Comparison of ENCODE assay signal across 1 cellular context in the genomic region with DNA sequence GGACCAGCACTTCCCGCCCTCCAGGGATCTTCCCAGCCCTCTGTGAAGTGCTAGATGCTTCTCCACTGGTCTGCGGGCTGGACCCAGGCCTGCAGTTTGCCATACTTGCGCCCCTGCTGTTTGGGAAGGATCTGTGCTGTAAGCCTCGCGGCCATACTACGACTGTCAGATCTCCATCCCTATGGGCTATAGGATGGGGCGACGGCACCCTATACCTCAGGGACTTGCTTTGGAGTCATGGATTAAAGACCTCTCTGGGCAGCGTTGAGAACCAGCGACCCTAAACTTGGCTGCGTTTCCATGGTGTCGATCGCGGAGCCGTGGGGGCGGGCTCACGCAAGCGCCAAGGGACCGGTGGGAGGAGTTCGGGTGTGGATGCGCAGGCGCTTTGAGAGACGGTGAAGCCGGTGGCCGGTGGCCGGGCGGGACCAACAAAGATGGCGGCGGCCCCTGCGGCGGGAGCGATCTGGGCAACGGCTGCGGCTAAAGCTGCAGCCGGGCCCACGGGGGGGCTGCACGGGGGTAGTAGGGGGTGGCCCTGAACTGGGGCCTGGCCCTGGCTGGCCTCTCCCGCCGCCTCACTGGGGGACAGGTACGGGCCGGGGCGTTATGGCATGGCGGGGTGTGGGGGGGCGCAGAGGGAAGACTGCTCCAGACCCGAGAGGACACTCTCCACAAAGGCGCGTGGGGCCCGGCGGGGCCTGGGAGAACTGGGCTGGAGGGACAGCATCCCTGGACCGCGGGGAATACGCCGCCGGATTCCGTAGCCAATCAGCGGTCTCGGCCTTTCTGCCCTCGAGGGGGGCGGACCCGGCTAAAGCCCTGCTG.
A peak's percentile ranks its signal among the peaks of the same experiment; 100 is the strongest.
TF ChIP-seq lines count a peak whose summit lies in the region.

A gene with protein sequence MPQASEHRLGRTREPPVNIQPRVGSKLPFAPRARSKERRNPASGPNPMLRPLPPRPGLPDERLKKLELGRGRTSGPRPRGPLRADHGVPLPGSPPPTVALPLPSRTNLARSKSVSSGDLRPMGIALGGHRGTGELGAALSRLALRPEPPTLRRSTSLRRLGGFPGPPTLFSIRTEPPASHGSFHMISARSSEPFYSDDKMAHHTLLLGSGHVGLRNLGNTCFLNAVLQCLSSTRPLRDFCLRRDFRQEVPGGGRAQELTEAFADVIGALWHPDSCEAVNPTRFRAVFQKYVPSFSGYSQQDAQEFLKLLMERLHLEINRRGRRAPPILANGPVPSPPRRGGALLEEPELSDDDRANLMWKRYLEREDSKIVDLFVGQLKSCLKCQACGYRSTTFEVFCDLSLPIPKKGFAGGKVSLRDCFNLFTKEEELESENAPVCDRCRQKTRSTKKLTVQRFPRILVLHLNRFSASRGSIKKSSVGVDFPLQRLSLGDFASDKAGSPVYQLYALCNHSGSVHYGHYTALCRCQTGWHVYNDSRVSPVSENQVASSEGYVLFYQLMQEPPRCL (plus strand): TSS at position 414 of the 828 bp plus-strand sequence. CDS start 1,141 bp downstream, outside the sequence.

TF ChIP-seq in K562, 482 proteins besides CTCF, POLR2A, EP300 and RAD21 (continued from another document and continues in another):
- TF ChIP-seq, protein P1, sequence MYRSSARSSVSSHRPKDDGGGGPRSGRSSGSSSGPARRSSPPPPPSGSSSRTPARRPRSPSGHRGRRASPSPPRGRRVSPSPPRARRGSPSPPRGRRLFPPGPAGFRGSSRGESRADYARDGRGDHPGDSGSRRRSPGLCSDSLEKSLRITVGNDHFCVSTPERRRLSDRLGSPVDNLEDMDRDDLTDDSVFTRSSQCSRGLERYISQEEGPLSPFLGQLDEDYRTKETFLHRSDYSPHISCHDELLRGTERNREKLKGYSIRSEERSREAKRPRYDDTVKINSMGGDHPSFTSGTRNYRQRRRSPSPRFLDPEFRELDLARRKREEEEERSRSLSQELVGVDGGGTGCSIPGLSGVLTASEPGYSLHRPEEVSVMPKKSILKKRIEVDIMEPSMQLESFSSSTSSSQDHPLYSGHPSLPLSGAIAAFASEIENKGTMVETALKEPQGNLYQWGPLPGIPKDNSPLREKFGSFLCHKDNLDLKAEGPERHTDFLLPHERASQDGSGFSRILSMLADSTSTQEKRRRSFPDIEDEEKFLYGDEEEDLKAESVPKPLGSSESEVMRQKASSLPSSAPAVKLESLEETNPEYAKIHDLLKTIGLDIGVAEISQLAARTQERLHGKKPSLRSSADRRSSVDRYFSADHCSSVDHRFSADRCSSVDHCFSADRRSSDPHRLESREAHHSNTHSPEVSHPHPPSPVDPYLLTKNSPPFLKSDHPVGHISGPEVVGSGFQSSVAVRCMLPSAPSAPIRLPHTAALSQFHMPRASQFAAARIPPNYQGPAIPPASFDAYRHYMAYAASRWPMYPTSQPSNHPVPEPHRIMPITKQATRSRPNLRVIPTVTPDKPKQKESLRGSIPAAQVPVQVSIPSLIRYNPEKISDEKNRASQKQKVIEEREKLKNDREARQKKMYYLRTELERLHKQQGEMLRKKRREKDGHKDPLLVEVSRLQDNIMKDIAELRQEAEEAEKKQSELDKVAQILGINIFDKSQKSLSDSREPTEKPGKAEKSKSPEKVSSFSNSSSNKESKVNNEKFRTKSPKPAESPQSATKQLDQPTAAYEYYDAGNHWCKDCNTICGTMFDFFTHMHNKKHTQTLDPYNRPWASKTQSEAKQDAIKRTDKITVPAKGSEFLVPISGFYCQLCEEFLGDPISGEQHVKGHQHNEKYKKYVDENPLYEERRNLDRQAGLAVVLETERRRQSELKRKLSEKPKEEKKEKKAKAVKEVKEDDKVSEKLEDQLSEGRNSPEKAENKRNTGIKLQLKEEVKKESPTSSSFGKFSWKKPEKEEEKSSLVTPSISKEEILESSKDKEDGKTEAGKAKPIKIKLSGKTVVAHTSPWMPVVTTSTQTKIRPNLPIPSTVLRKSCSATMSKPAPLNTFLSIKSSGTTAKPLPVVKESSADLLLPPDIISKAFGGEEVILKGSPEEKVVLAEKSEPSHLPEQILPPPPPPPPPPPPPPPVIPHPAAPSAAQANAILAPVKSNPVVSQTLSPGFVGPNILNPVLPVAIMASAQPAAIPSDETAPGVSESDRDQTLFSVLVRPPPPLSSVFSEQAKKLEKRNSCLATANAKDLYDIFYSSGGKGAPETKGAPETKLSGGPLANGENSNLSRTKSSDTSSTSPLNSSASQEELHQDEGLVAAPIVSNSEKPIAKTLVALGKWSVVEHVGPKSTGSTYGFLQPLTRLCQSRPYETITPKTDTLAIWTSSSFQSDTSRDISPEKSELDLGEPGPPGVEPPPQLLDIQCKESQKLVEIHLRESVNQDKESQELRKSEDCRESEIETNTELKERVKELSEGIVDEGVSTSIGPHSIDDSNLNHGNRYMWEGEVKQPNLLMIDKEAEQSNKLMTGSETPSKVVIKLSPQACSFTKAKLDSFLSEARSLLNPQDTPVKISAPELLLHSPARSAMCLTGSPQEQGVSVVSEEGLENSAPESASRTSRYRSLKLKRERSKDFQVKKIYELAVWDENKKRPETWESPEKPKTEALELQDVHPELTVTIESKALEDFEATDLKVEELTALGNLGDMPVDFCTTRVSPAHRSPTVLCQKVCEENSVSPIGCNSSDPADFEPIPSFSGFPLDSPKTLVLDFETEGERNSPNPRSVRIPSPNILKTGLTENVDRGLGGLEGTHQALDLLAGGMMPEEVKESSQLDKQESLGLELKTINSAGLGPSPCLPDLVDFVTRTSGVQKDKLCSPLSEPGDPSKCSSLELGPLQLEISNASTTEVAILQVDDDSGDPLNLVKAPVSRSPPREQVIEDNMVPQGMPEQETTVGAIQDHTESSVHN (IDR thresholded peaks at IDR 0.05; ENCODE audit: borderline replicate concordance in 1 of 2, low read depth in 1 of 2) = no peak
- TF ChIP-seq MED1 (CRISPR knock-in tag; IDR thresholded peaks at IDR 0.05; ENCODE audit: borderline replicate concordance) = no peak
- no peak for TF ChIP-seq NR2C2 (CRISPR knock-in tag; IDR thresholded peaks at IDR 0.05)
- TF ChIP-seq NR2C2 (tag; IDR thresholded peaks at IDR 0.05) = peak; percentile 51; the same call in 1 of the 2 replicates
- TF ChIP-seq NR3C1 (CRISPR knock-in tag; IDR thresholded peaks at IDR 0.05) = no peak
- TF ChIP-seq ZNF551 (CRISPR knock-in tag; IDR thresholded peaks at IDR 0.05) = no peak
- TF ChIP-seq, protein P2, sequence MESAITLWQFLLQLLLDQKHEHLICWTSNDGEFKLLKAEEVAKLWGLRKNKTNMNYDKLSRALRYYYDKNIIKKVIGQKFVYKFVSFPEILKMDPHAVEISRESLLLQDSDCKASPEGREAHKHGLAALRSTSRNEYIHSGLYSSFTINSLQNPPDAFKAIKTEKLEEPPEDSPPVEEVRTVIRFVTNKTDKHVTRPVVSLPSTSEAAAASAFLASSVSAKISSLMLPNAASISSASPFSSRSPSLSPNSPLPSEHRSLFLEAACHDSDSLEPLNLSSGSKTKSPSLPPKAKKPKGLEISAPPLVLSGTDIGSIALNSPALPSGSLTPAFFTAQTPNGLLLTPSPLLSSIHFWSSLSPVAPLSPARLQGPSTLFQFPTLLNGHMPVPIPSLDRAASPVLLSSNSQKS (CRISPR knock-in tag; IDR thresholded peaks at IDR 0.05) = no peak
- TF ChIP-seq HNRNPLL (IDR thresholded peaks at IDR 0.05; ENCODE audit: low read depth, low read length, poor library complexity, severe bottlenecking) = no peak
- TF ChIP-seq ZKSCAN3 (CRISPR knock-in tag; IDR thresholded peaks at IDR 0.05) = no peak
- no peak for TF ChIP-seq POLR3G (IDR thresholded peaks at IDR 0.05; ENCODE audit: extremely low read depth, insufficient read length, insufficient replicate concordance)
- TF ChIP-seq NFE2 (IDR thresholded peaks at IDR 0.05; ENCODE audit: low read depth) = no peak
- TF ChIP-seq, protein P3, sequence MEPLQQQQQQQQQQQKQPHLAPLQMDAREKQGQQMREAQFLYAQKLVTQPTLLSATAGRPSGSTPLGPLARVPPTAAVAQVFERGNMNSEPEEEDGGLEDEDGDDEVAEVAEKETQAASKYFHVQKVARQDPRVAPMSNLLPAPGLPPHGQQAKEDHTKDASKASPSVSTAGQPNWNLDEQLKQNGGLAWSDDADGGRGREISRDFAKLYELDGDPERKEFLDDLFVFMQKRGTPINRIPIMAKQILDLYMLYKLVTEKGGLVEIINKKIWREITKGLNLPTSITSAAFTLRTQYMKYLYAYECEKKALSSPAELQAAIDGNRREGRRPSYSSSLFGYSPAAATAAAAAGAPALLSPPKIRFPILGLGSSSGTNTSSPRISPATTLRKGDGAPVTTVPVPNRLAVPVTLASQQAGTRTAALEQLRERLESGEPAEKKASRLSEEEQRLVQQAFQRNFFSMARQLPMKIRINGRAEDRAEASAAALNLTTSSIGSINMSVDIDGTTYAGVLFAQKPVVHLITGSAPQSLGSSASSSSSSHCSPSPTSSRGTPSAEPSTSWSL (CRISPR knock-in tag; IDR thresholded peaks at IDR 0.05; ENCODE audit: borderline replicate concordance) = no peak
- TF ChIP-seq, protein P4, sequence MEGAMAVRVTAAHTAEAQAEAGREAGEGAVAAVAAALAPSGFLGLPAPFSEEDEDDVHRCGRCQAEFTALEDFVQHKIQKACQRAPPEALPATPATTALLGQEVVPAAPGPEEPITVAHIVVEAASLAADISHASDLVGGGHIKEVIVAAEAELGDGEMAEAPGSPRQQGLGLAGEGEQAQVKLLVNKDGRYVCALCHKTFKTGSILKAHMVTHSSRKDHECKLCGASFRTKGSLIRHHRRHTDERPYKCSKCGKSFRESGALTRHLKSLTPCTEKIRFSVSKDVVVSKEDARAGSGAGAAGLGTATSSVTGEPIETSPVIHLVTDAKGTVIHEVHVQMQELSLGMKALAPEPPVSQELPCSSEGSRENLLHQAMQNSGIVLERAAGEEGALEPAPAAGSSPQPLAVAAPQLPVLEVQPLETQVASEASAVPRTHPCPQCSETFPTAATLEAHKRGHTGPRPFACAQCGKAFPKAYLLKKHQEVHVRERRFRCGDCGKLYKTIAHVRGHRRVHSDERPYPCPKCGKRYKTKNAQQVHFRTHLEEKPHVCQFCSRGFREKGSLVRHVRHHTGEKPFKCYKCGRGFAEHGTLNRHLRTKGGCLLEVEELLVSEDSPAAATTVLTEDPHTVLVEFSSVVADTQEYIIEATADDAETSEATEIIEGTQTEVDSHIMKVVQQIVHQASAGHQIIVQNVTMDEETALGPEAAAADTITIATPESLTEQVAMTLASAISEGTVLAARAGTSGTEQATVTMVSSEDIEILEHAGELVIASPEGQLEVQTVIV (CRISPR knock-in tag; IDR thresholded peaks at IDR 0.05; ENCODE audit: borderline replicate concordance) = no peak
- TF ChIP-seq SAFB (IDR thresholded peaks at IDR 0.05; ENCODE audit: borderline replicate concordance, low read depth, low read length) = no peak
- TF ChIP-seq POLR2H (tag; IDR thresholded peaks at IDR 0.05; ENCODE audit: low read depth) = peak; percentile 34; the same call in 1 of the 2 replicates
- TF ChIP-seq, protein P5, sequence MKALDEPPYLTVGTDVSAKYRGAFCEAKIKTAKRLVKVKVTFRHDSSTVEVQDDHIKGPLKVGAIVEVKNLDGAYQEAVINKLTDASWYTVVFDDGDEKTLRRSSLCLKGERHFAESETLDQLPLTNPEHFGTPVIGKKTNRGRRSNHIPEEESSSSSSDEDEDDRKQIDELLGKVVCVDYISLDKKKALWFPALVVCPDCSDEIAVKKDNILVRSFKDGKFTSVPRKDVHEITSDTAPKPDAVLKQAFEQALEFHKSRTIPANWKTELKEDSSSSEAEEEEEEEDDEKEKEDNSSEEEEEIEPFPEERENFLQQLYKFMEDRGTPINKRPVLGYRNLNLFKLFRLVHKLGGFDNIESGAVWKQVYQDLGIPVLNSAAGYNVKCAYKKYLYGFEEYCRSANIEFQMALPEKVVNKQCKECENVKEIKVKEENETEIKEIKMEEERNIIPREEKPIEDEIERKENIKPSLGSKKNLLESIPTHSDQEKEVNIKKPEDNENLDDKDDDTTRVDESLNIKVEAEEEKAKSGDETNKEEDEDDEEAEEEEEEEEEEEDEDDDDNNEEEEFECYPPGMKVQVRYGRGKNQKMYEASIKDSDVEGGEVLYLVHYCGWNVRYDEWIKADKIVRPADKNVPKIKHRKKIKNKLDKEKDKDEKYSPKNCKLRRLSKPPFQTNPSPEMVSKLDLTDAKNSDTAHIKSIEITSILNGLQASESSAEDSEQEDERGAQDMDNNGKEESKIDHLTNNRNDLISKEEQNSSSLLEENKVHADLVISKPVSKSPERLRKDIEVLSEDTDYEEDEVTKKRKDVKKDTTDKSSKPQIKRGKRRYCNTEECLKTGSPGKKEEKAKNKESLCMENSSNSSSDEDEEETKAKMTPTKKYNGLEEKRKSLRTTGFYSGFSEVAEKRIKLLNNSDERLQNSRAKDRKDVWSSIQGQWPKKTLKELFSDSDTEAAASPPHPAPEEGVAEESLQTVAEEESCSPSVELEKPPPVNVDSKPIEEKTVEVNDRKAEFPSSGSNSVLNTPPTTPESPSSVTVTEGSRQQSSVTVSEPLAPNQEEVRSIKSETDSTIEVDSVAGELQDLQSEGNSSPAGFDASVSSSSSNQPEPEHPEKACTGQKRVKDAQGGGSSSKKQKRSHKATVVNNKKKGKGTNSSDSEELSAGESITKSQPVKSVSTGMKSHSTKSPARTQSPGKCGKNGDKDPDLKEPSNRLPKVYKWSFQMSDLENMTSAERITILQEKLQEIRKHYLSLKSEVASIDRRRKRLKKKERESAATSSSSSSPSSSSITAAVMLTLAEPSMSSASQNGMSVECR (CRISPR knock-in tag; IDR thresholded peaks at IDR 0.05) = peak; percentile 65; the same call in 1 of the 2 replicates
- no peak for TF ChIP-seq BRF1 (IDR thresholded peaks at IDR 0.05; ENCODE audit: borderline replicate concordance, extremely low read depth, insufficient read length)
- no peak for TF ChIP-seq U2AF2 (optimal IDR thresholded peaks at IDR 0.05; ENCODE audit: low read depth, low read length)
- TF ChIP-seq SMAD4 (CRISPR knock-in tag; conservative IDR thresholded peaks at IDR 0.05) = no peak
- no peak for TF ChIP-seq PURB (CRISPR knock-in tag; IDR thresholded peaks at IDR 0.05; ENCODE audit: low read depth)
- TF ChIP-seq, protein P6, sequence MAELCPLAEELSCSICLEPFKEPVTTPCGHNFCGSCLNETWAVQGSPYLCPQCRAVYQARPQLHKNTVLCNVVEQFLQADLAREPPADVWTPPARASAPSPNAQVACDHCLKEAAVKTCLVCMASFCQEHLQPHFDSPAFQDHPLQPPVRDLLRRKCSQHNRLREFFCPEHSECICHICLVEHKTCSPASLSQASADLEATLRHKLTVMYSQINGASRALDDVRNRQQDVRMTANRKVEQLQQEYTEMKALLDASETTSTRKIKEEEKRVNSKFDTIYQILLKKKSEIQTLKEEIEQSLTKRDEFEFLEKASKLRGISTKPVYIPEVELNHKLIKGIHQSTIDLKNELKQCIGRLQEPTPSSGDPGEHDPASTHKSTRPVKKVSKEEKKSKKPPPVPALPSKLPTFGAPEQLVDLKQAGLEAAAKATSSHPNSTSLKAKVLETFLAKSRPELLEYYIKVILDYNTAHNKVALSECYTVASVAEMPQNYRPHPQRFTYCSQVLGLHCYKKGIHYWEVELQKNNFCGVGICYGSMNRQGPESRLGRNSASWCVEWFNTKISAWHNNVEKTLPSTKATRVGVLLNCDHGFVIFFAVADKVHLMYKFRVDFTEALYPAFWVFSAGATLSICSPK (IDR thresholded peaks at IDR 0.05; ENCODE audit: borderline replicate concordance) = no peak
- no peak for TF ChIP-seq NCOA1 (IDR thresholded peaks at IDR 0.05; ENCODE audit: low read depth)
- TF ChIP-seq STAT5B (CRISPR knock-in tag; IDR thresholded peaks at IDR 0.05) = no peak
- no peak for TF ChIP-seq ZKSCAN1 (IDR thresholded peaks at IDR 0.05; ENCODE audit: low read depth, low read length)
- TF ChIP-seq ZNF699 (CRISPR knock-in tag; IDR thresholded peaks at IDR 0.05; ENCODE audit: insufficient replicate concordance) = no peak
- TF ChIP-seq TAF15 (IDR thresholded peaks at IDR 0.05; ENCODE audit: low read depth, low read length) = no peak
- peak; percentile 48; the same call in 1 of the 2 replicates for TF ChIP-seq ZBTB7A (IDR thresholded peaks at IDR 0.05; ENCODE audit: borderline replicate concordance, control insufficient read depth, low read depth, low read length)
